Comparison of ENCODE assay signal across 1 cellular context in genomic region chr1:36352910-36353878, GRCh38.
TF ChIP-seq lines count a peak whose summit lies in the region.

No MANE protein-coding gene starts in this region.

TF ChIP-seq in GM23338, 12 proteins besides CTCF, POLR2A, EP300 and RAD21:
- no peak for TF ChIP-seq EZH2phosphoT487 (IDR thresholded peaks at IDR 0.05; ENCODE audit: unreplicated experiment)
- TF ChIP-seq CREB1 (CRISPR knock-in tag; IDR thresholded peaks at IDR 0.05; ENCODE audit: low read depth), result no peak
- no peak for TF ChIP-seq ZNF114 (CRISPR knock-in tag; IDR thresholded peaks at IDR 0.05)
- TF ChIP-seq REST (IDR thresholded peaks at IDR 0.05; ENCODE audit: unreplicated experiment), result no peak
- TF ChIP-seq STAT1 (IDR thresholded peaks at IDR 0.05; ENCODE audit: unreplicated experiment), result no peak
- TF ChIP-seq NANOG (IDR thresholded peaks at IDR 0.05; ENCODE audit: borderline replicate concordance), result no peak
- TF ChIP-seq ETS1 (IDR thresholded peaks at IDR 0.05), result no peak
- TF ChIP-seq POLR2AphosphoS5 (IDR thresholded peaks at IDR 0.05; ENCODE audit: low read depth), result no peak
- TF ChIP-seq EZH2 (IDR thresholded peaks at IDR 0.05; ENCODE audit: low read depth, unreplicated experiment), result no peak
- no peak for TF ChIP-seq ZNF462 (CRISPR knock-in tag; IDR thresholded peaks at IDR 0.05)
- no peak for TF ChIP-seq ZNF331 (CRISPR knock-in tag; IDR thresholded peaks at IDR 0.05; ENCODE audit: low read depth)
- TF ChIP-seq JUNB (IDR thresholded peaks at IDR 0.05; ENCODE audit: unreplicated experiment), result no peak
